Comparison of ENCODE assay signal across 17 cellular contexts in the genomic region with DNA sequence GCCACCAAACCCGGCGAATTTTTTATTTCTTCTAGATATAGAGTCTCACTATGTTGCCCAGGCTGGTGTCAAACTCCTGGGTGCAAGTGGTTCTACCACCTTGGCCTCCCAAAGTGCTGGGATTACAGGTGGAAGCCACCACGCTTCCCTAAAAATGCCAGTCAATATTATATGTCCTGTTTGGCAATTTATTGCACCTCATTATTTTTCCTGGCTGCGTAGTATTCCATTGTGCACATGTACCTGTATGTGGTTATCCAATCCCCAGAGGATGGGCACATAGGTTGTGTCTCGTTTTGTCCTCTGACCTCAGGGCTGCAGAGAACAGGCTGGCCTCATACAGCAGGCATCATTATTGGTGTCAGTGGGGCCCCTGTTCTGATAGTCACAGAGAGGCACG.
A peak's percentile ranks its signal among the peaks of the same experiment; 100 is the strongest.
DNase-seq lines count a peak whose midpoint lies in the region; ATAC-seq, FAIRE-seq and TF ChIP-seq lines count a peak whose summit lies in the region.
"Had no signal": no experiment of that assay in that cellular context is flagged by ENCODE, and none has a peak within 500 bp of the region (broad histone marks: within the 10 kb centered on the region; RNA-seq: fewer than 3 reads in every experiment).

No MANE protein-coding gene starts in this region.

- no peak for TF ChIP-seq RAD21 in A549 (conservative IDR thresholded peaks at IDR 0.05 in 1 of 2, IDR thresholded peaks at IDR 0.05 in 1 of 2)

- H3K27ac ChIP-seq in A549 (0 out of 6 replicates have a peak overlapping the region, but pooled peaks of 1 of the 2 experiments have one; percentile 24), caudate nucleus (ENCODE audit: low read depth, low read length) (no peak overlapping the region)
- H3K27ac ChIP-seq: GM23248, RWPE1 had no signal

- TF ChIP-seq CTCF in A549 (IDR thresholded peaks at IDR 0.05) (no peak), WTC11 (IDR thresholded peaks at IDR 0.05) (no peak), mesothelial cell of epicardium (IDR thresholded peaks at IDR 0.05; ENCODE audit: unreplicated experiment) (no peak), progenitor cell of endocrine pancreas (IDR thresholded peaks at IDR 0.05; ENCODE audit: unreplicated experiment) (no peak)

- no peak for TF ChIP-seq EP300 in A549 (IDR thresholded peaks at IDR 0.05)

- FAIRE-seq in A549 (lab: Jason Lieb, UNC): no peak
- FAIRE-seq in GM12891 (lab: Jason Lieb, UNC): no peak

- peaks cover 26% of the 10 kb centered on the region for H3K4me1 ChIP-seq in A549

- POLR2A ChIA-PET in A549 (lab: Yijun Ruan, JAX) (no interaction called here), WTC11 (lab: Charles Lee) (no interaction called here)

- H3K9me3 Mint-ChIP-seq in WTC11 (peaks cover 3% of the 10 kb centered on the region; the same call in 1 of the 2 replicates), mesothelial cell of epicardium (no peaks in the 10 kb centered on the region), progenitor cell of endocrine pancreas (ENCODE audit: low read depth) (no peaks in the 10 kb centered on the region)
- H3K9me3 Mint-ChIP-seq: HFFc6 had no signal

- no peak for ATAC-seq in A549
- ATAC-seq in WTC11: no peak

- CTCF ChIA-PET in A549 (lab: Yijun Ruan, JAX) (interaction anchor here (0.5 to 2.2 kb wide), 2 partner anchors 9 to 13 kb away, joined by 3 to 6 read pairs; no protein-coding TSS in a partner anchor), WTC11 (lab: Charles Lee) (no interaction called here)

- DNase-seq in A549 (ENCODE audit: low read depth in 1 of 2, low spot score in 1 of 2) (no peak), WTC11 (ENCODE audit: low spot score) (no peak), mesothelial cell of epicardium (ENCODE audit: low spot score in 2 of 2, unreplicated experiment in 2 of 2) (no peak), progenitor cell of endocrine pancreas (ENCODE audit: low spot score, unreplicated experiment) (no peak), erythroblast (lab: John Stamatoyannopoulos, UW) (no peak), GM12891 (ENCODE audit: insufficient read length, low spot score) (no peak), caudate nucleus (lab: John Stamatoyannopoulos, UW) (no peak)
- DNase-seq: Calu3, GM23248, H9, HFFc6, NCI-H1048, NCI-H1694, NCI-H2029 treated with DMSO at 0.1 percent for 48 hours, NCI-H526 treated with DMSO at 0.1 percent for 48 hours, SHP77 had no signal

- H3K4me3 Mint-ChIP-seq in WTC11 (no peak overlapping the region), mesothelial cell of epicardium (no peak overlapping the region), progenitor cell of endocrine pancreas (ENCODE audit: low read depth) (no peak overlapping the region)
- H3K4me3 Mint-ChIP-seq: HFFc6 had no signal

- no peak overlapping the region for H3K4me2 ChIP-seq in A549

- H3K4me1 Mint-ChIP-seq in WTC11 (peaks cover 32% of the 10 kb centered on the region), mesothelial cell of epicardium (peaks cover 69% of the 10 kb centered on the region), progenitor cell of endocrine pancreas (ENCODE audit: low read depth) (peaks cover 29% of the 10 kb centered on the region)

- TF ChIP-seq POLR2A in A549 (IDR thresholded peaks at IDR 0.05; ENCODE audit: low read length) (no peak), erythroblast (IDR thresholded peaks at IDR 0.05; ENCODE audit: low read length) (no peak), GM12891 (IDR thresholded peaks at IDR 0.05; ENCODE audit: low read depth, low read length) (no peak)

- H3K36me3 Mint-ChIP-seq in WTC11 (no peaks in the 10 kb centered on the region), mesothelial cell of epicardium (peaks cover 6% of the 10 kb centered on the region), progenitor cell of endocrine pancreas (ENCODE audit: insufficient read depth) (no peaks in the 10 kb centered on the region)

- no peak overlapping the region for H3K27ac Mint-ChIP-seq in WTC11
- peak overlapping the region; percentile 50 for H3K27ac Mint-ChIP-seq in mesothelial cell of epicardium
- H3K27ac Mint-ChIP-seq in progenitor cell of endocrine pancreas: peak overlapping the region; percentile 52
- H3K27ac Mint-ChIP-seq: H9, HFFc6 had no signal

- no peaks in the 10 kb centered on the region for H3K9me3 ChIP-seq in A549

- 64% methylated on average over 6 of the region's 6 CpGs for WGBS in A549 (ENCODE audit: missing lambda C conversion rate)

- H3K27me3 Mint-ChIP-seq in WTC11 (ENCODE audit: low read depth) (peaks cover 92% of the 10 kb centered on the region), mesothelial cell of epicardium (ENCODE audit: low read depth) (no peaks in the 10 kb centered on the region), progenitor cell of endocrine pancreas (peaks cover 48% of the 10 kb centered on the region)

- H3K4me3 ChIP-seq in A549: no peak overlapping the region
- H3K4me3 ChIP-seq: GM23248 had no signal

TF ChIP-seq in A549, 52 proteins besides CTCF, POLR2A, EP300 and RAD21 (continues in another document):
- TF ChIP-seq CBX8 (IDR thresholded peaks at IDR 0.05): no peak
- TF ChIP-seq EHMT2 (IDR thresholded peaks at IDR 0.05; ENCODE audit: low read depth): no peak
- TF ChIP-seq MAX (IDR thresholded peaks at IDR 0.05): peak; percentile 29; the same call in 1 of the 2 replicates
- TF ChIP-seq E2F6 (IDR thresholded peaks at IDR 0.05; ENCODE audit: borderline replicate concordance, low read depth): no peak
- TF ChIP-seq USF2 (IDR thresholded peaks at IDR 0.05): no peak
- TF ChIP-seq HEYL (CRISPR knock-in tag; IDR thresholded peaks at IDR 0.05): no peak

TF ChIP-seq in WTC11, 78 proteins besides CTCF, POLR2A, EP300 and RAD21:
- TF ChIP-seq ESRRA (CRISPR knock-in tag; IDR thresholded peaks at IDR 0.05; ENCODE audit: borderline replicate concordance) (0 out of 2 replicates have a peak, but pooled peaks have one; percentile 25), GTF2I (CRISPR knock-in tag; conservative IDR thresholded peaks at IDR 0.05) (peak; percentile 94), TP53 (CRISPR knock-in tag; IDR thresholded peaks at IDR 0.05) (no peak)
- TF ChIP-seq, protein P1, sequence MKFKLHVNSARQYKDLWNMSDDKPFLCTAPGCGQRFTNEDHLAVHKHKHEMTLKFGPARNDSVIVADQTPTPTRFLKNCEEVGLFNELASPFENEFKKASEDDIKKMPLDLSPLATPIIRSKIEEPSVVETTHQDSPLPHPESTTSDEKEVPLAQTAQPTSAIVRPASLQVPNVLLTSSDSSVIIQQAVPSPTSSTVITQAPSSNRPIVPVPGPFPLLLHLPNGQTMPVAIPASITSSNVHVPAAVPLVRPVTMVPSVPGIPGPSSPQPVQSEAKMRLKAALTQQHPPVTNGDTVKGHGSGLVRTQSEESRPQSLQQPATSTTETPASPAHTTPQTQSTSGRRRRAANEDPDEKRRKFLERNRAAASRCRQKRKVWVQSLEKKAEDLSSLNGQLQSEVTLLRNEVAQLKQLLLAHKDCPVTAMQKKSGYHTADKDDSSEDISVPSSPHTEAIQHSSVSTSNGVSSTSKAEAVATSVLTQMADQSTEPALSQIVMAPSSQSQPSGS (CRISPR knock-in tag; IDR thresholded peaks at IDR 0.05; ENCODE audit: borderline replicate concordance, low read depth): no peak

TF ChIP-seq in GM12891, 5 proteins besides CTCF, POLR2A, EP300 and RAD21:
- TF ChIP-seq SPI1 (IDR thresholded peaks at IDR 0.05; ENCODE audit: low read depth, low read length) (no peak), POU2F2 (IDR thresholded peaks at IDR 0.05; ENCODE audit: low read depth, low read length) (no peak), POLR2AphosphoS5 (IDR thresholded peaks at IDR 0.05; ENCODE audit: low read depth, low read length) (no peak), TAF1 (IDR thresholded peaks at IDR 0.05; ENCODE audit: low read depth, low read length) (no peak), PAX5 (IDR thresholded peaks at IDR 0.05; ENCODE audit: insufficient read depth, low read length, severe bottlenecking) (no peak)

Comparison
In these comparisons a context has a peak if more than half of its experiments do, and no peak if none do; other contexts are left out.
1. Of the 8 proteins assayed by ChIP-seq in both WTC11 and A549: peak only in WTC11: ESRRA; only in A549: MAX; in both: none; in neither: 6.